18 cellular contexts compared by ENCODE assay signal in the genomic region with DNA sequence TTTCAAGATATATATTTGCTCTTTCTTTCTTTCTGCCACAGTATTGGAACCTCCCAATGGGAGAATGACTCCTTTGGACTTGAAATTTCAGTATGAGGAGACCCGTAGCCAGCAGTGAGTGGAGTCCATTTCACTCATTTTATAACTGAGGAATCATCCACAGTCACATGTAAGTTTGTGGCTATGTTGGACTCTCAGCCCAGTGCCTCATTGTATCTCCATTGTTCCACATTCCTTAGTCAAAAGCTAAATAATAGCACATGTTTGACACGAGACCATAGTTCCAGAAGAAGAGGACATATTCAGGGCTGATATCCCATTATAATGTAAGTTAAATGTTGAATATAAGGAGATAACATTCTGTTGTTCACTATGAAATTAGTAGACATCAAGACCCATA. TPM values are rescaled to one million over a fixed set of nuclear protein-coding genes. Genes with fewer than 3 reads are reported as not detected.
A peak's percentile ranks its signal among the peaks of the same experiment; 100 is the strongest.
DNase-seq lines count a peak whose midpoint lies in the region; ATAC-seq lines count a peak whose summit lies in the region.
"Had no signal": no experiment of that assay in that cellular context is flagged by ENCODE, and none has a peak within 500 bp of the region (broad histone marks: within the 10 kb centered on the region; RNA-seq: fewer than 3 reads in every experiment).

No MANE protein-coding gene starts in this region.

- no peak overlapping the region for H3K4ac ChIP-seq in neuronal stem cell (ENCODE audit: low read length)

- H3K14ac ChIP-seq in neuronal stem cell (ENCODE audit: low read length), result no peak overlapping the region

- no peaks in the 10 kb centered on the region for H3K79me1 ChIP-seq in neuronal stem cell (ENCODE audit: low read depth, low read length)

- H3K4me1 ChIP-seq in BLaER1 treated with 17β-estradiol and CSF1 and Interleukin-3, amounts not matched to agents 10 nM and 100 nM, result peaks cover 6 to 21% (median 12%) of the 10 kb centered on the region in 10 experiments; a peak in 19 of 20 replicates
- no peaks in the 10 kb centered on the region for H3K4me1 ChIP-seq in neuronal stem cell (ENCODE audit: control insufficient read depth in 2 of 2, insufficient read depth in 1 of 2, low read depth in 1 of 2, low read length in 2 of 2)
- H3K4me1 ChIP-seq: adrenal gland had no signal

- H4K20me1 ChIP-seq in BLaER1 treated with 17β-estradiol and CSF1 and Interleukin-3, amounts not matched to agents 10 nM and 100 nM, result no peaks in the 10 kb centered on the region

- no peak overlapping the region for H3K4me3 ChIP-seq in BLaER1 treated with 17β-estradiol and CSF1 and Interleukin-3, amounts not matched to agents 10 nM and 100 nM
- H3K4me3 ChIP-seq in neuronal stem cell (ENCODE audit: low read length in 2 of 2), result no peak overlapping the region
- H3K4me3 ChIP-seq: adrenal gland had no signal

- WGBS in neuronal stem cell (ENCODE audit: extremely low coverage in 2 of 2, insufficient read length in 2 of 2, insufficient replicate concordance in 1 of 2), 2 donors, result no CpG with 5 or more reads among the region's 2 CpGs

- H2BK120ac ChIP-seq in neuronal stem cell (ENCODE audit: low read depth, low read length), result no peak overlapping the region

- H3K36me3 ChIP-seq in BLaER1 treated with 17β-estradiol and CSF1 and Interleukin-3, amounts not matched to agents 10 nM and 100 nM, result no peaks in the 10 kb centered on the region
- no peaks in the 10 kb centered on the region for H3K36me3 ChIP-seq in neuronal stem cell (replicated peaks in 1 of 2; ENCODE audit: control insufficient read depth in 2 of 2, insufficient read depth in 2 of 2, low read length in 2 of 2)
- H3K36me3 ChIP-seq: adrenal gland, neutrophil had no signal

- no peak overlapping the region for H4K8ac ChIP-seq in neuronal stem cell (ENCODE audit: low read depth, low read length)

- peaks cover 0 to 8% (median 0%) of the 10 kb centered on the region in 11 experiments; a peak in 1 of 22 replicates for H3K9me3 ChIP-seq in BLaER1 treated with 17β-estradiol and CSF1 and Interleukin-3, amounts not matched to agents 10 nM and 100 nM (replicated peaks in 1 of 11)
- no peaks in the 10 kb centered on the region for H3K9me3 ChIP-seq in neuronal stem cell (replicated peaks in 1 of 2; ENCODE audit: control insufficient read depth in 2 of 2, insufficient read depth in 1 of 2, low read depth in 1 of 2, low read length in 2 of 2)
- H3K9me3 ChIP-seq: adrenal gland, neutrophil had no signal

- ATAC-seq in HG02610 (IDR thresholded peaks at IDR 0.05; ENCODE audit: unreplicated experiment), result peak; percentile 25
- ATAC-seq: sciatic nerve had no signal

- no peak overlapping the region for H2BK12ac ChIP-seq in neuronal stem cell (ENCODE audit: low read length)

- H3K27ac ChIP-seq in BLaER1 treated with 17β-estradiol and CSF1 and Interleukin-3, amounts not matched to agents 10 nM and 100 nM, result peak overlapping the region in 2 of 11 experiments; percentile 8 to 34; a peak in 1 of 22 replicates
- H3K27ac ChIP-seq in neuronal stem cell (replicated peaks; ENCODE audit: low read length), result no peak overlapping the region
- H3K27ac ChIP-seq: KMS-11, neutrophil had no signal

- DNase-seq in dermis blood vessel endothelial cell, result peak; percentile 41
- DNase-seq in neuronal stem cell (ENCODE audit: low spot score), result no peak
- no peak for DNase-seq in activated CD4-positive, CD25-positive, alpha-beta regulatory T cell treated with anti-CD3 and anti-CD28 coated beads, Interleukin-2, amount 50 U/mL, for 72 hours
- DNase-seq in glomerular visceral epithelial cell (ENCODE audit: extremely low spot score), result no peak
- no peak for DNase-seq in posterior vena cava (ENCODE audit: low spot score)
- DNase-seq in stimulated activated CD4-positive, alpha-beta T cell treated with anti-CD3 and anti-CD28 coated beads, Interleukin-4, amount 100 ng/mL, for 1 hour, result no peak
- DNase-seq: activated CD4-positive, alpha-beta T cell treated with anti-CD3 and anti-CD28 coated beads for 4 hours; activated CD8-positive, alpha-beta memory T cell treated with anti-CD3 and anti-CD28 coated beads, Interleukin-2, amount 10 ng/mL, durations not matched to agents 7 days and 5 days; adrenal gland; EL; left cardiac atrium; NCI-H1048; NCI-H2081 had no signal

- no peaks in the 10 kb centered on the region for H3K27me3 ChIP-seq in BLaER1 treated with 17β-estradiol and CSF1 and Interleukin-3, amounts not matched to agents 10 nM and 100 nM
- no peaks in the 10 kb centered on the region for H3K27me3 ChIP-seq in neuronal stem cell (ENCODE audit: control insufficient read depth in 3 of 3, insufficient read depth in 3 of 3, low read depth in 1 of 3, low read length in 3 of 3)
- H3K27me3 ChIP-seq: adrenal gland, neutrophil had no signal

- H2AFZ ChIP-seq in neuronal stem cell (ENCODE audit: low read length), result peak overlapping the region; percentile 2

- no peak overlapping the region for H3K18ac ChIP-seq in neuronal stem cell (ENCODE audit: low read length)

- no peak overlapping the region for H2BK5ac ChIP-seq in neuronal stem cell (ENCODE audit: low read length)

- H3K23ac ChIP-seq in neuronal stem cell (ENCODE audit: low read depth, low read length, poor library complexity), result no peak overlapping the region

- H2AK5ac ChIP-seq in neuronal stem cell (ENCODE audit: low read depth, low read length), result no peak overlapping the region

- H4K91ac ChIP-seq in neuronal stem cell (ENCODE audit: low read depth, low read length, poor library complexity), result no peak overlapping the region

- H3K9ac ChIP-seq in BLaER1 treated with 17β-estradiol and CSF1 and Interleukin-3, amounts not matched to agents 10 nM and 100 nM, result no peak overlapping the region
- no peak overlapping the region for H3K9ac ChIP-seq in neuronal stem cell (ENCODE audit: low read depth, low read length, poor library complexity)
- H3K9ac ChIP-seq: KMS-11 had no signal

- intact Hi-C loops in posterior vena cava (cut with DNase I), result no loop called here

- peak overlapping the region; percentile 4 to 65 (median 34); a peak in 18 of 22 replicates for H3K4me2 ChIP-seq in BLaER1 treated with 17β-estradiol and CSF1 and Interleukin-3, amounts not matched to agents 10 nM and 100 nM
- H3K4me2 ChIP-seq in neuronal stem cell (ENCODE audit: insufficient read depth, low read length, poor library complexity, severe bottlenecking), result no peak overlapping the region

- H2BK15ac ChIP-seq in neuronal stem cell (ENCODE audit: low read length), result no peak overlapping the region

RNA-seq across cellular contexts. Expression of a gene that starts 12.7 kb away (rescaled TPM):
- total RNA-seq in dermis blood vessel endothelial cell (121 and 122 TPM in 2 replicates), posterior vena cava (100 to 1,000 TPM in 1 of 2 donors, 10 to 100 TPM in 1; 88.4 to 126 TPM)
- polyA plus RNA-seq in neuronal stem cell (2013, experiment 1 of 2), result 45.2 TPM
- polyA plus RNA-seq in neuronal stem cell (2013, experiment 2 of 2), result 46.1 TPM

RNA-seq across cellular contexts. Expression of a gene that starts 20.0 kb away (rescaled TPM):
- total RNA-seq in dermis blood vessel endothelial cell (100 and 135 TPM in 2 replicates), posterior vena cava (10 to 100 TPM; 48.8 to 61.3 TPM)
- polyA plus RNA-seq in neuronal stem cell (2013, experiment 1 of 2), result 128 TPM
- polyA plus RNA-seq in neuronal stem cell (2013, experiment 2 of 2), result 125 TPM

RNA-seq across cellular contexts. Expression of a gene that starts 32.8 kb away (rescaled TPM):
- total RNA-seq in dermis blood vessel endothelial cell (537 and 883 TPM in 2 replicates), posterior vena cava (100 to 1,000 TPM; 388 to 432 TPM)
- 865 TPM for polyA plus RNA-seq in neuronal stem cell (2013, experiment 1 of 2)
- polyA plus RNA-seq in neuronal stem cell (2013, experiment 2 of 2), result 884 TPM
